ENCODE assay signal across 8 cellular contexts in genomic region chr12:96034631-96035282, GRCh38. TPM values are rescaled to one million over a fixed set of nuclear protein-coding genes. Genes with fewer than 3 reads are reported as not detected.
A peak's percentile ranks its signal among the peaks of the same experiment; 100 is the strongest.
DNase-seq lines count a peak whose midpoint lies in the region; ATAC-seq, FAIRE-seq and TF ChIP-seq lines count a peak whose summit lies in the region.

No MANE protein-coding gene starts in this region.

- peak overlapping the region; percentile 77 for H3K27ac ChIP-seq in BLaER1
- peak overlapping the region; percentile 51 for H3K27ac ChIP-seq in KOPT-K1 (ENCODE audit: low read depth, low read length, poor library complexity, severe bottlenecking)
- peak overlapping the region; percentile 68 to 87 (median 74) for H3K27ac ChIP-seq in body of pancreas
- H3K27ac ChIP-seq in kidney (ENCODE audit: low read depth in 2 of 2, low read length in 2 of 2) = peak overlapping the region; percentile 85 to 90
- peak overlapping the region; percentile 82 for H3K27ac ChIP-seq in substantia nigra (ENCODE audit: low read depth, low read length, poor library complexity, severe bottlenecking)

- H3K9me3 ChIP-seq in BLaER1 (no peaks in the 10 kb centered on the region), KOPT-K1 (ENCODE audit: insufficient read depth, low read length, poor library complexity, severe bottlenecking) (no peaks in the 10 kb centered on the region), body of pancreas (no peaks in the 10 kb centered on the region), kidney (ENCODE audit: control insufficient read depth in 1 of 2, low read length in 2 of 2) (no peaks in the 10 kb centered on the region)

- intact Hi-C loops in body of pancreas (cut with DNase I) (no loop called here), kidney (cut with DNase I) (no loop called here)

- H3K4me1 ChIP-seq in BLaER1 (peaks cover 22% of the 10 kb centered on the region), body of pancreas (peaks cover 23% of the 10 kb centered on the region), kidney (ENCODE audit: control insufficient read depth in 1 of 2, insufficient read depth in 1 of 2, low read depth in 1 of 2, low read length in 2 of 2) (peaks cover 4 to 10% of the 10 kb centered on the region in 2 donors)

- 1 to 2% methylated on average over 25 of the region's 25 CpGs for WGBS in body of pancreas, 2 donors

- TF ChIP-seq POLR2A in body of pancreas (IDR thresholded peaks at IDR 0.05) (no peak), GM18505 (IDR thresholded peaks at IDR 0.05; ENCODE audit: borderline replicate concordance, extremely low read depth, insufficient read depth, insufficient read length) (no peak)

- no peak for FAIRE-seq in kidney (lab: Jason Lieb, UNC)

- DNase-seq in body of pancreas (peak in 3 of 4 donors; percentile 28 to 30 (median 30)), kidney (no peak), substantia nigra (lab: John Stamatoyannopoulos, UW) (peak in 19 of 49 donors; percentile 11 to 66 (median 43)), mesenteric fat pad (ENCODE audit: low spot score) (no peak)

- H3K4me3 ChIP-seq in BLaER1 = peak overlapping the region; percentile 98
- peak overlapping the region; percentile 84 to 97 for H3K4me3 ChIP-seq in body of pancreas
- H3K4me3 ChIP-seq in kidney (ENCODE audit: low read length in 2 of 2) = peak overlapping the region; percentile 99 to 100

- H3K9ac ChIP-seq in BLaER1 = peak overlapping the region; percentile 89
- peak overlapping the region; percentile 88 to 93 for H3K9ac ChIP-seq in kidney (ENCODE audit: low read length in 2 of 2)

- TF ChIP-seq CTCF in body of pancreas (IDR thresholded peaks at IDR 0.05) = no peak
- TF ChIP-seq CTCF in kidney (IDR thresholded peaks at IDR 0.05; ENCODE audit: borderline replicate concordance, extremely low read depth, insufficient read depth) = no peak

- H3K4me2 ChIP-seq in BLaER1 = peak overlapping the region; percentile 97

- no peaks in the 10 kb centered on the region for H3K36me3 ChIP-seq in BLaER1
- no peaks in the 10 kb centered on the region for H3K36me3 ChIP-seq in KOPT-K1 (ENCODE audit: insufficient read depth, low read length)
- no peaks in the 10 kb centered on the region for H3K36me3 ChIP-seq in body of pancreas (replicated peaks in 1 of 2; ENCODE audit: insufficient read depth in 1 of 2, low read depth in 2 of 2)
- no peaks in the 10 kb centered on the region for H3K36me3 ChIP-seq in kidney (ENCODE audit: control insufficient read depth in 1 of 2, insufficient read depth in 2 of 2, low read length in 2 of 2)

- peak; percentile 9 for ATAC-seq in GM18873 (IDR thresholded peaks at IDR 0.05; ENCODE audit: low FRiP score, unreplicated experiment)
- no peak for ATAC-seq in body of pancreas
- ATAC-seq in GM18505 (IDR thresholded peaks at IDR 0.05; ENCODE audit: unreplicated experiment) = no peak

- H3K27me3 ChIP-seq in BLaER1 (no peaks in the 10 kb centered on the region; the same call in 1 of the 2 replicates), body of pancreas (no peaks in the 10 kb centered on the region)

- H4K20me1 ChIP-seq in BLaER1 = peaks cover 16% of the 10 kb centered on the region; the same call in 1 of the 2 replicates

RNA-seq across cellular contexts. Expression of gene LTA4H, which starts 0.6 kb away (rescaled TPM):
- total RNA-seq in body of pancreas (10 to 100 TPM; 41.2 to 57.6 TPM), kidney (56.5 TPM), mesenteric fat pad (47.0 TPM)
- polyA plus RNA-seq in kidney (ENCODE audit: insufficient read depth, low read depth, low replicate concordance) = 57.4 TPM

RNA-seq across cellular contexts. Expression of gene HAL, which starts 38.6 kb away (rescaled TPM):
- total RNA-seq in body of pancreas = under 1 TPM in 1 of 2 donors, not detected in 1; 0.52 TPM
- 0.88 TPM for total RNA-seq in kidney
- polyA plus RNA-seq in kidney (ENCODE audit: insufficient read depth, low read depth, low replicate concordance) = not detected
- 2.5 TPM for total RNA-seq in mesenteric fat pad

Comparison
In these comparisons a context has a peak if more than half of its experiments do, and no peak if none do; other contexts are left out.
1. DNase-seq: peak in body of pancreas (3 of 4); none in kidney (single experiment) and mesenteric fat pad (single experiment).
2. Peak in every context shown above with its lines, with median percentiles within 50 percentile points of each other: H3K27ac ChIP-seq and H3K4me3 ChIP-seq.